Comparison of ENCODE assay signal across 17 cellular contexts in genomic region chr6:25387483-25387882, GRCh38.
DNase-seq lines count a peak whose midpoint lies in the region; ATAC-seq, FAIRE-seq and TF ChIP-seq lines count a peak whose summit lies in the region.
"Had no signal": no experiment of that assay in that cellular context is flagged by ENCODE, and none has a peak within 500 bp of the region (broad histone marks: within the 10 kb centered on the region; RNA-seq: fewer than 3 reads in every experiment).

No MANE protein-coding gene starts in this region.

- DNase-seq in naive B cell (peak; percentile 31), H54 (ENCODE audit: insufficient read length, low spot score) (no peak), GM03348 (ENCODE audit: low spot score) (no peak), SKM-1 (lab: John Stamatoyannopoulos, UW; ENCODE audit: unreplicated experiment) (no peak)
- DNase-seq: brain microvascular endothelial cell; DMS153; effector CD4-positive, alpha-beta T cell; HFFc6; left lung; NCI-H1436 had no signal

- no peaks in the 10 kb centered on the region for H3K36me3 Mint-ChIP-seq in naive B cell
- H3K36me3 Mint-ChIP-seq: activated naive CD4-positive, alpha-beta T cell treated with anti-CD3 and anti-CD28 coated beads, Interleukin-2, amount 50 U/mL, for 24 hours; natural killer cell treated with Interleukin-12 subunit alpha and Interleukin-12 subunit beta and Interleukin-15 and Interleukin-18, amount 100 ng/mL, for 72 hours had no signal

- no peak for TF ChIP-seq POLR2A in H54 (IDR thresholded peaks at IDR 0.05; ENCODE audit: low read depth, low read length)

- H3K27me3 Mint-ChIP-seq in naive B cell, result no peaks in the 10 kb centered on the region
- H3K27me3 Mint-ChIP-seq: activated naive CD4-positive, alpha-beta T cell treated with anti-CD3 and anti-CD28 coated beads, Interleukin-2, amount 50 U/mL, for 24 hours had no signal

- peaks cover 0 to 1% (median 0%) of the 10 kb centered on the region in 7 donors for H3K9me3 Mint-ChIP-seq in naive B cell
- H3K9me3 Mint-ChIP-seq: activated naive CD4-positive, alpha-beta T cell treated with anti-CD3 and anti-CD28 coated beads, Interleukin-2, amount 50 U/mL, for 24 hours; HFFc6; natural killer cell treated with Interleukin-12 subunit alpha and Interleukin-12 subunit beta and Interleukin-15 and Interleukin-18, amount 100 ng/mL, for 72 hours had no signal

- H3K27ac Mint-ChIP-seq in naive B cell, result peak overlapping the region; percentile 7 to 96 (median 42)
- H3K27ac Mint-ChIP-seq: activated naive CD4-positive, alpha-beta T cell treated with anti-CD3 and anti-CD28 coated beads, Interleukin-2, amount 50 U/mL, for 24 hours; HFFc6; natural killer cell treated with Interleukin-12 subunit alpha and Interleukin-12 subunit beta and Interleukin-15 and Interleukin-18, amount 100 ng/mL, for 72 hours; WTC11 had no signal

- no peak for FAIRE-seq in H54 (lab: Jason Lieb, UNC)

- peak; percentile 79 for ATAC-seq in GM18517 (IDR thresholded peaks at IDR 0.05; ENCODE audit: unreplicated experiment)
- peak; percentile 63 for ATAC-seq in GM21515 (IDR thresholded peaks at IDR 0.05; ENCODE audit: unreplicated experiment)
- ATAC-seq in HG03196 (IDR thresholded peaks at IDR 0.05; ENCODE audit: unreplicated experiment), result peak; percentile 62
- ATAC-seq in naive B cell (ENCODE audit: low read depth in 2 of 2), result peak; percentile 77 to 88
- ATAC-seq in HG03045 (IDR thresholded peaks at IDR 0.05; ENCODE audit: unreplicated experiment), result no peak
- ATAC-seq: left lung; natural killer cell treated with Interleukin-12 subunit alpha and Interleukin-12 subunit beta and Interleukin-15 and Interleukin-18, amount 100 ng/mL, for 72 hours; WTC11 had no signal

- H3K4me3 Mint-ChIP-seq in naive B cell, result peak overlapping the region; percentile 4 to 84 (median 58)
- H3K4me3 Mint-ChIP-seq: activated naive CD4-positive, alpha-beta T cell treated with anti-CD3 and anti-CD28 coated beads, Interleukin-2, amount 50 U/mL, for 24 hours; HFFc6; natural killer cell treated with Interleukin-12 subunit alpha and Interleukin-12 subunit beta and Interleukin-15 and Interleukin-18, amount 100 ng/mL, for 72 hours; WTC11 had no signal

- peaks cover 10 to 33% (median 25%) of the 10 kb centered on the region in 3 donors for H3K4me1 Mint-ChIP-seq in naive B cell
